1 cellular context compared by ENCODE assay signal in the genomic region with DNA sequence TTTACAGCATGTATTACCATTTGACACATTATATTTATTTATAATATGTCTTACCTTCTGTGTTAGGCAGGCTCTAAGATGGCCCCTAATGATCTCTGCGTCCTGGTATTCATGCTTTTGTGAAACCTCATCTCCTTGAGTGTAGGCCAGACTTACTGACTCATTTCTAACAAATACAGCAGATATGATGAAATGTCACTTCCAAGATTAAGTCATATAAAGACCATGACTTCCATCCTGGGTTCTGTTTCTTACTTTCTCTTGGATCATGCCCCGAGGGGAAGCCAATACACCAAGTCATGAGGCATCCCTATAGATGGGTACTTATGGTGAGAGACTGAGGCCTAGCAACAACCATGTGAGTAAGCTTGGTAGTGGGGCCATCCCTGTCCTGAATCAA.
TF ChIP-seq lines count a peak whose summit lies in the region.

No MANE protein-coding gene starts in this region.

TF ChIP-seq in HepG2, 621 proteins besides CTCF, POLR2A, EP300 and RAD21 (continued from another document):
- TF ChIP-seq, protein P1, sequence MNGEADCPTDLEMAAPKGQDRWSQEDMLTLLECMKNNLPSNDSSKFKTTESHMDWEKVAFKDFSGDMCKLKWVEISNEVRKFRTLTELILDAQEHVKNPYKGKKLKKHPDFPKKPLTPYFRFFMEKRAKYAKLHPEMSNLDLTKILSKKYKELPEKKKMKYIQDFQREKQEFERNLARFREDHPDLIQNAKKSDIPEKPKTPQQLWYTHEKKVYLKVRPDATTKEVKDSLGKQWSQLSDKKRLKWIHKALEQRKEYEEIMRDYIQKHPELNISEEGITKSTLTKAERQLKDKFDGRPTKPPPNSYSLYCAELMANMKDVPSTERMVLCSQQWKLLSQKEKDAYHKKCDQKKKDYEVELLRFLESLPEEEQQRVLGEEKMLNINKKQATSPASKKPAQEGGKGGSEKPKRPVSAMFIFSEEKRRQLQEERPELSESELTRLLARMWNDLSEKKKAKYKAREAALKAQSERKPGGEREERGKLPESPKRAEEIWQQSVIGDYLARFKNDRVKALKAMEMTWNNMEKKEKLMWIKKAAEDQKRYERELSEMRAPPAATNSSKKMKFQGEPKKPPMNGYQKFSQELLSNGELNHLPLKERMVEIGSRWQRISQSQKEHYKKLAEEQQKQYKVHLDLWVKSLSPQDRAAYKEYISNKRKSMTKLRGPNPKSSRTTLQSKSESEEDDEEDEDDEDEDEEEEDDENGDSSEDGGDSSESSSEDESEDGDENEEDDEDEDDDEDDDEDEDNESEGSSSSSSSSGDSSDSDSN (CRISPR knock-in tag; IDR thresholded peaks at IDR 0.05) = no peak
- TF ChIP-seq, protein P2, sequence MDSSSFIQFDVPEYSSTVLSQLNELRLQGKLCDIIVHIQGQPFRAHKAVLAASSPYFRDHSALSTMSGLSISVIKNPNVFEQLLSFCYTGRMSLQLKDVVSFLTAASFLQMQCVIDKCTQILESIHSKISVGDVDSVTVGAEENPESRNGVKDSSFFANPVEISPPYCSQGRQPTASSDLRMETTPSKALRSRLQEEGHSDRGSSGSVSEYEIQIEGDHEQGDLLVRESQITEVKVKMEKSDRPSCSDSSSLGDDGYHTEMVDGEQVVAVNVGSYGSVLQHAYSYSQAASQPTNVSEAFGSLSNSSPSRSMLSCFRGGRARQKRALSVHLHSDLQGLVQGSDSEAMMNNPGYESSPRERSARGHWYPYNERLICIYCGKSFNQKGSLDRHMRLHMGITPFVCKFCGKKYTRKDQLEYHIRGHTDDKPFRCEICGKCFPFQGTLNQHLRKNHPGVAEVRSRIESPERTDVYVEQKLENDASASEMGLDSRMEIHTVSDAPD (CRISPR knock-in tag; IDR thresholded peaks at IDR 0.05) = no peak
- TF ChIP-seq ZNF562 (CRISPR knock-in tag; IDR thresholded peaks at IDR 0.05; ENCODE audit: borderline replicate concordance) (no peak), CCAR2 (optimal IDR thresholded peaks at IDR 0.05; ENCODE audit: low read depth, low read length) (no peak), ZNF256 (CRISPR knock-in tag; conservative IDR thresholded peaks at IDR 0.05) (no peak), ZNF749 (CRISPR knock-in tag; IDR thresholded peaks at IDR 0.05; ENCODE audit: borderline replicate concordance) (no peak), ZNF674 (CRISPR knock-in tag; IDR thresholded peaks at IDR 0.05; ENCODE audit: low read depth) (no peak)
